In genomic region chrX:101430457-101431078, GRCh38 we compare ENCODE assay signal across 1 cellular context.
TF ChIP-seq lines count a peak whose summit lies in the region.

No MANE protein-coding gene starts in this region.

TF ChIP-seq in K562, 482 proteins besides CTCF, POLR2A, EP300 and RAD21:
- TF ChIP-seq CBFA2T3 (IDR thresholded peaks at IDR 0.05) (peak; percentile 23; the same call in 1 of the 2 replicates), ETV1 (tag; conservative IDR thresholded peaks at IDR 0.05; ENCODE audit: low read depth) (no peak)
- TF ChIP-seq, protein P1, sequence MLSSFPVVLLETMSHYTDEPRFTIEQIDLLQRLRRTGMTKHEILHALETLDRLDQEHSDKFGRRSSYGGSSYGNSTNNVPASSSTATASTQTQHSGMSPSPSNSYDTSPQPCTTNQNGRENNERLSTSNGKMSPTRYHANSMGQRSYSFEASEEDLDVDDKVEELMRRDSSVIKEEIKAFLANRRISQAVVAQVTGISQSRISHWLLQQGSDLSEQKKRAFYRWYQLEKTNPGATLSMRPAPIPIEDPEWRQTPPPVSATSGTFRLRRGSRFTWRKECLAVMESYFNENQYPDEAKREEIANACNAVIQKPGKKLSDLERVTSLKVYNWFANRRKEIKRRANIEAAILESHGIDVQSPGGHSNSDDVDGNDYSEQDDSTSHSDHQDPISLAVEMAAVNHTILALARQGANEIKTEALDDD (IDR thresholded peaks at IDR 0.05): peak; percentile 33; the same call in 1 of the 2 replicates
